ENCODE assay signal across 5 cellular contexts in the genomic region with DNA sequence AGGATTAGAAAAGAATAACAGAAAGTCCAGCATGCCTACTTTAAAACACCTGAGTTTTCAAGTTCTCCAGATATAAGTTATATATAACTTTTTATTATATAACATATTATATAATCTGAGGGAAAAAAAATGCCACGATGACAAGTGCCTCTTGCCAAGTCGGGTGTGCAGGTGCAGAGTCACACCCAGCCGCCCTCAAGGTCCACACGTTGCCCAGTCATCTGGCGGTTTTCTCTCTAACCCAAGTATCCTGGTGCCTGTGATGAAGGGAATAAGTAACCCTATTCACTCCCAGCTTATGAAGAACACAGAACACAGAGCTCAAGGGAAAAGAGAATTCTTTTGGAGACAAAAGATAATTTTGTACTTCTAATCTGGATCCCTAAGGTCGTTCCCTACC. TPM values are rescaled to one million over a fixed set of nuclear protein-coding genes. Genes with fewer than 3 reads are reported as not detected.
"Had no signal": no experiment of that assay in that cellular context is flagged by ENCODE, and none has a peak within 500 bp of the region (broad histone marks: within the 10 kb centered on the region; RNA-seq: fewer than 3 reads in every experiment).

No MANE protein-coding gene starts in this region.

RNA-seq across cellular contexts. Expression of a gene that starts 31.8 kb away (rescaled TPM):
- total RNA-seq: GM23338, H1, H9, HT-29, IMR-90 had no signal
- polyA plus RNA-seq: H1, IMR-90 had no signal

RNA-seq across cellular contexts. Expression of a gene that starts 52.5 kb away (rescaled TPM):
- total RNA-seq: HT-29 had no signal
